Comparison of ENCODE assay signal across 1 cellular context in genomic region chr3:179451335-179452165, GRCh38.
TF ChIP-seq lines count a peak whose summit lies in the region.

Gene GNB4 (minus strand): TSS chr3:179451470. CDS start chr3:179426200, 25,270 bp downstream.

TF ChIP-seq in H1, 55 proteins besides CTCF, POLR2A, EP300 and RAD21 (continued from another document):
- TF ChIP-seq SP1 (IDR thresholded peaks at IDR 0.05; ENCODE audit: low read depth, low read length) (no peak), SAP30 (IDR thresholded peaks at IDR 0.05; ENCODE audit: insufficient read depth, insufficient replicate concordance, low read length) (no peak), GABPA (IDR thresholded peaks at IDR 0.05; ENCODE audit: borderline replicate concordance, insufficient read depth, low read length) (no peak), CEBPB (IDR thresholded peaks at IDR 0.05; ENCODE audit: low read depth, low read length) (peak; percentile 82; the same call in 1 of the 2 replicates), EGR1 (IDR thresholded peaks at IDR 0.05; ENCODE audit: borderline replicate concordance, low read depth, low read length) (0 out of 2 replicates have a peak, but pooled peaks have one; percentile 14), KDM4A (IDR thresholded peaks at IDR 0.05; ENCODE audit: low read depth, low read length, severe bottlenecking) (peak; percentile 93), BACH1 (IDR thresholded peaks at IDR 0.05; ENCODE audit: low read length) (no peak), RBBP5 (IDR thresholded peaks at IDR 0.05; ENCODE audit: borderline replicate concordance, low read depth, low read length) (peak; percentile 96; the same call in 1 of the 2 replicates), POLR2AphosphoS5 (IDR thresholded peaks at IDR 0.05; ENCODE audit: low read depth, low read length) (peak; percentile 26; the same call in 1 of the 2 replicates), TAF1 (IDR thresholded peaks at IDR 0.05; ENCODE audit: low read depth, low read length) (peak; percentile 56)
